31 cellular contexts compared by ENCODE assay signal in the genomic region with DNA sequence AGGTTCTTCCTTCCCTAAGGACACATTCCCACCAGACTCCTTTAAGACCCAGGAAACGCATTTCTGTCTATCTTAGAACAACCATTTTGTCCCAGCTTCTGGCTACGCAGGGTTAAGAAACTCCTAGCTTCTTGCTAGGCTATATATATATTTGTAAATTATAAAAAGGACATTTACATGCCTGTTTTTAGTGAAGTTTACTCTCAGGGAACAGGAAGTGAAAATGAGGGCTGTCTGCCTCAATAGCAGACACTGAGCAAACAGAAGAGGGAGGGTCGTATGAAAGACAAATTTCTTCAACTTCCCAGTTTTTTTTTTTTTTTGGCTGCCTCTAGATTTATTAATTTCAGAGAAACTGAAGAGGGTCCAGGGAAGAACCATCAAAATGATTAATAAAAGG. TPM values are rescaled to one million over a fixed set of nuclear protein-coding genes. Genes with fewer than 3 reads are reported as not detected.
"Had no signal": no experiment of that assay in that cellular context is flagged by ENCODE, and none has a peak within 500 bp of the region (broad histone marks: within the 10 kb centered on the region; RNA-seq: fewer than 3 reads in every experiment).

No MANE protein-coding gene starts in this region.

- H3K9ac ChIP-seq: neural progenitor cell, parathyroid adenoma had no signal

- H3K27ac Mint-ChIP-seq: activated CD4-positive, alpha-beta memory T cell treated with anti-CD3 and anti-CD28 coated beads, Interleukin-2, amount 10 ng/mL, durations not matched to agents 7 days and 5 days; activated CD4-positive, alpha-beta T cell treated with anti-CD3 and anti-CD28 coated beads, Interleukin-2, amount 10 ng/mL, durations not matched to agents 7 days and 5 days; activated naive CD4-positive, alpha-beta T cell treated with anti-CD3 and anti-CD28 coated beads, Interleukin-2, amount 50 U/mL, for 24 hours; activated naive CD8-positive, alpha-beta T cell treated with anti-CD3 and anti-CD28 coated beads, Interleukin-2, amount 50 U/mL, for 24 hours; activated T-helper 17 cell treated with anti-CD3 and anti-CD28 coated beads, Interleukin-2, amount 50 U/mL, for 72 hours; dendritic cell treated with granulocyte-macrophage colony-stimulating factor and Interleukin-4, amounts not matched to agents 40 ng/mL and 50 ng/mL, for 4 days; endodermal cell; mesothelial cell of epicardium; naive thymus-derived CD8-positive, alpha-beta T cell; neural progenitor cell; T-helper 1 cell treated with Interleukin-12 subunit alpha and Interleukin-12 subunit beta and Interleukin-4 antibody, amounts not matched to agents 30 μg/mL and 1 μg/mL, for 36 hours had no signal

- ATAC-seq: activated naive CD8-positive, alpha-beta T cell treated with anti-CD3 and anti-CD28 coated beads, Interleukin-2, amount 50 U/mL, for 24 hours; activated T-cell treated with anti-CD3 and anti-CD28 coated beads, Interleukin-2, amount 50 U/mL, for 4 hours; activated T-helper 17 cell treated with anti-CD3 and anti-CD28 coated beads, Interleukin-2, amount 50 U/mL, for 72 hours; esophagus mucosa; heart left ventricle; naive thymus-derived CD8-positive, alpha-beta T cell; psoas muscle had no signal

- DNase-seq: activated CD4-positive, alpha-beta memory T cell treated with anti-CD3 and anti-CD28 coated beads, Interleukin-2, amount 10 ng/mL, durations not matched to agents 7 days and 5 days; activated CD4-positive, alpha-beta T cell treated with anti-CD3 and anti-CD28 coated beads for 1 hour; activated CD4-positive, alpha-beta T cell treated with anti-CD3 and anti-CD28 coated beads, Interleukin-2, amount 10 ng/mL, durations not matched to agents 7 days and 5 days; activated CD8-positive, alpha-beta memory T cell treated with anti-CD3 and anti-CD28 coated beads, Interleukin-2, amount 50 U/mL, for 48 hours; activated gamma-delta T cell treated with Interleukin-2 at 50 U/mL for 16 hours; activated naive CD8-positive, alpha-beta T cell treated with anti-CD3 and anti-CD28 coated beads, Interleukin-2, amount 50 U/mL, for 24 hours; activated T-cell treated with anti-CD3 and anti-CD28 coated beads, Interleukin-2, amount 50 U/mL, for 4 hours; amygdala; endodermal cell; foreskin fibroblast; heart left ventricle; hypothalamus; naive thymus-derived CD8-positive, alpha-beta T cell; occipital lobe; psoas muscle; sigmoid colon; stimulated activated CD4-positive, alpha-beta T cell treated with anti-CD3 and anti-CD28 coated beads, Interleukin-4, amount 100 ng/mL, for 4 hours; stimulated activated CD8-positive, alpha-beta memory T cell treated with anti-CD3 and anti-CD28 coated beads, Interleukin-4, amount 100 ng/mL, for 48 hours; stimulated activated naive CD4-positive, alpha-beta T cell; T1000; tibial artery had no signal

- H3K36me3 Mint-ChIP-seq: activated naive CD4-positive, alpha-beta T cell treated with anti-CD3 and anti-CD28 coated beads, Interleukin-2, amount 50 U/mL, for 24 hours; mesothelial cell of epicardium; naive thymus-derived CD8-positive, alpha-beta T cell; neural progenitor cell had no signal

- H3K36me3 ChIP-seq: heart left ventricle, neural progenitor cell, sigmoid colon, suprapubic skin, tibial artery had no signal

- H3K27me3 ChIP-seq: neural progenitor cell, sigmoid colon, suprapubic skin, tibial artery had no signal

- H3K4me3 Mint-ChIP-seq: activated CD4-positive, alpha-beta memory T cell treated with anti-CD3 and anti-CD28 coated beads, Interleukin-2, amount 10 ng/mL, durations not matched to agents 7 days and 5 days; activated CD4-positive, alpha-beta T cell treated with anti-CD3 and anti-CD28 coated beads, Interleukin-2, amount 10 ng/mL, durations not matched to agents 7 days and 5 days; activated naive CD4-positive, alpha-beta T cell treated with anti-CD3 and anti-CD28 coated beads, Interleukin-2, amount 50 U/mL, for 24 hours; activated naive CD8-positive, alpha-beta T cell treated with anti-CD3 and anti-CD28 coated beads, Interleukin-2, amount 50 U/mL, for 24 hours; activated T-cell treated with anti-CD3 and anti-CD28 coated beads, Interleukin-2, amount 50 U/mL, for 4 hours; activated T-helper 17 cell treated with anti-CD3 and anti-CD28 coated beads, Interleukin-2, amount 50 U/mL, for 72 hours; central memory CD8-positive, alpha-beta T cell; dendritic cell treated with granulocyte-macrophage colony-stimulating factor and Interleukin-4, amounts not matched to agents 40 ng/mL and 50 ng/mL, for 4 days; endodermal cell; mesothelial cell of epicardium; naive thymus-derived CD8-positive, alpha-beta T cell; neural progenitor cell; T-helper 1 cell treated with Interleukin-12 subunit alpha and Interleukin-12 subunit beta and Interleukin-4 antibody, amounts not matched to agents 30 μg/mL and 1 μg/mL, for 36 hours had no signal

- H3K9me3 ChIP-seq: heart left ventricle, psoas muscle, sigmoid colon, suprapubic skin, tibial artery had no signal

- H3K4me3 ChIP-seq: heart left ventricle, neural progenitor cell, psoas muscle, sigmoid colon, suprapubic skin, tibial artery had no signal

- H2AFZ ChIP-seq: neural progenitor cell, parathyroid adenoma had no signal

- H3K79me2 ChIP-seq: parathyroid adenoma had no signal

- H3K4me1 Mint-ChIP-seq: activated CD4-positive, alpha-beta memory T cell treated with anti-CD3 and anti-CD28 coated beads, Interleukin-2, amount 10 ng/mL, durations not matched to agents 7 days and 5 days; activated CD4-positive, alpha-beta T cell treated with anti-CD3 and anti-CD28 coated beads, Interleukin-2, amount 10 ng/mL, durations not matched to agents 7 days and 5 days; activated naive CD4-positive, alpha-beta T cell treated with anti-CD3 and anti-CD28 coated beads, Interleukin-2, amount 50 U/mL, for 24 hours; activated naive CD8-positive, alpha-beta T cell treated with anti-CD3 and anti-CD28 coated beads, Interleukin-2, amount 50 U/mL, for 24 hours; activated T-helper 17 cell treated with anti-CD3 and anti-CD28 coated beads, Interleukin-2, amount 50 U/mL, for 72 hours; central memory CD8-positive, alpha-beta T cell; neural progenitor cell had no signal

- H3K4me1 ChIP-seq: heart left ventricle, parathyroid adenoma, psoas muscle, sigmoid colon, suprapubic skin, tibial artery had no signal

- H3K4me2 ChIP-seq: neural progenitor cell had no signal

- H3K9me3 Mint-ChIP-seq: activated CD4-positive, alpha-beta memory T cell treated with anti-CD3 and anti-CD28 coated beads, Interleukin-2, amount 10 ng/mL, durations not matched to agents 7 days and 5 days; activated CD4-positive, alpha-beta T cell treated with anti-CD3 and anti-CD28 coated beads, Interleukin-2, amount 10 ng/mL, durations not matched to agents 7 days and 5 days; activated naive CD4-positive, alpha-beta T cell treated with anti-CD3 and anti-CD28 coated beads, Interleukin-2, amount 50 U/mL, for 24 hours; activated naive CD8-positive, alpha-beta T cell treated with anti-CD3 and anti-CD28 coated beads, Interleukin-2, amount 50 U/mL, for 24 hours; activated T-cell treated with anti-CD3 and anti-CD28 coated beads, Interleukin-2, amount 50 U/mL, for 4 hours; activated T-helper 17 cell treated with anti-CD3 and anti-CD28 coated beads, Interleukin-2, amount 50 U/mL, for 72 hours; central memory CD8-positive, alpha-beta T cell; dendritic cell treated with granulocyte-macrophage colony-stimulating factor and Interleukin-4, amounts not matched to agents 40 ng/mL and 50 ng/mL, for 4 days; naive thymus-derived CD8-positive, alpha-beta T cell; neural progenitor cell; T-helper 1 cell treated with Interleukin-12 subunit alpha and Interleukin-12 subunit beta and Interleukin-4 antibody, amounts not matched to agents 30 μg/mL and 1 μg/mL, for 36 hours had no signal

- H3K27ac ChIP-seq: heart left ventricle, neural progenitor cell, parathyroid adenoma, psoas muscle, sigmoid colon, suprapubic skin, tibial artery had no signal

RNA-seq across cellular contexts. Expression of a gene that starts 9.3 kb away (rescaled TPM):
- total RNA-seq: activated CD4-positive, alpha-beta memory T cell treated with anti-CD3 and anti-CD28 coated beads, Interleukin-2, amount 10 ng/mL, durations not matched to agents 7 days and 5 days; activated CD4-positive, alpha-beta T cell treated with anti-CD3 and anti-CD28 coated beads, Interleukin-2, amount 10 ng/mL, durations not matched to agents 7 days and 5 days; activated T-cell treated with anti-CD3 and anti-CD28 coated beads, Interleukin-2, amount 50 U/mL, for 4 hours; activated T-helper 17 cell treated with anti-CD3 and anti-CD28 coated beads, Interleukin-2, amount 50 U/mL, for 72 hours; suprapubic skin had no signal
